ENCODE assay signal across 8 cellular contexts in genomic region chr10:68901106-68901927, GRCh38. TPM values are rescaled to one million over a fixed set of nuclear protein-coding genes. Genes with fewer than 3 reads are reported as not detected.
DNase-seq lines count a peak whose midpoint lies in the region; ATAC-seq, FAIRE-seq and TF ChIP-seq lines count a peak whose summit lies in the region.

A gene with protein sequence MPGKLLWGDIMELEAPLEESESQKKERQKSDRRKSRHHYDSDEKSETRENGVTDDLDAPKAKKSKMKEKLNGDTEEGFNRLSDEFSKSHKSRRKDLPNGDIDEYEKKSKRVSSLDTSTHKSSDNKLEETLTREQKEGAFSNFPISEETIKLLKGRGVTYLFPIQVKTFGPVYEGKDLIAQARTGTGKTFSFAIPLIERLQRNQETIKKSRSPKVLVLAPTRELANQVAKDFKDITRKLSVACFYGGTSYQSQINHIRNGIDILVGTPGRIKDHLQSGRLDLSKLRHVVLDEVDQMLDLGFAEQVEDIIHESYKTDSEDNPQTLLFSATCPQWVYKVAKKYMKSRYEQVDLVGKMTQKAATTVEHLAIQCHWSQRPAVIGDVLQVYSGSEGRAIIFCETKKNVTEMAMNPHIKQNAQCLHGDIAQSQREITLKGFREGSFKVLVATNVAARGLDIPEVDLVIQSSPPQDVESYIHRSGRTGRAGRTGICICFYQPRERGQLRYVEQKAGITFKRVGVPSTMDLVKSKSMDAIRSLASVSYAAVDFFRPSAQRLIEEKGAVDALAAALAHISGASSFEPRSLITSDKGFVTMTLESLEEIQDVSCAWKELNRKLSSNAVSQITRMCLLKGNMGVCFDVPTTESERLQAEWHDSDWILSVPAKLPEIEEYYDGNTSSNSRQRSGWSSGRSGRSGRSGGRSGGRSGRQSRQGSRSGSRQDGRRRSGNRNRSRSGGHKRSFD (plus strand): TSS chr10:68901315. CDS start chr10:68901385, 70 bp downstream.

- POLR2A ChIA-PET in BJ (lab: Charles Lee): no interaction called here

- FAIRE-seq in colon (lab: Jason Lieb, UNC): peak; percentile 38

- no peaks in the 10 kb centered on the region for H3K27me3 ChIP-seq in BJ (ENCODE audit: control insufficient read depth, insufficient read depth, low read length)

- H3K36me3 ChIP-seq in BJ (ENCODE audit: control insufficient read depth, insufficient read depth, low read length): no peaks in the 10 kb centered on the region

- peak within 1 kb of the TSS; percentile 76 for H3K4me3 ChIP-seq in BJ (ENCODE audit: low read depth, low read length)

- peak; percentile 97 for ATAC-seq in HG03460 (IDR thresholded peaks at IDR 0.05; ENCODE audit: unreplicated experiment)

- no peak for TF ChIP-seq CTCF in BJ (IDR thresholded peaks at IDR 0.05; ENCODE audit: insufficient read depth, low read depth, low read length)

- peak; percentile 98 for DNase-seq in BJ (ENCODE audit: low read depth)
- DNase-seq in GM19240 (ENCODE audit: insufficient read length, low spot score): peak; percentile 48
- DNase-seq in NCI-H526 (lab: John Stamatoyannopoulos, UW): peak; percentile 95 to 97
- peak; percentile 98 for DNase-seq in activated CD4-positive, alpha-beta T cell treated with anti-CD3 and anti-CD28 coated beads for 48 hours
- DNase-seq in kidney tubule cell (ENCODE audit: low spot score): peak; percentile 99
- DNase-seq in stimulated activated CD4-positive, alpha-beta T cell treated with anti-CD3 and anti-CD28 coated beads, Interleukin-1b, Interleukin-23, amount 100 ng/mL, for 4 hours (ENCODE audit: low read depth in 2 of 2): peak; percentile 85 to 90

- CTCF ChIA-PET in BJ (lab: Yijun Ruan, JAX): interaction anchor here (0.6 to 2.1 kb wide), 4 partner anchors 110 to 351 kb away, joined by 3 to 6 read pairs (median 4); no protein-coding TSS in a partner anchor

RNA-seq across cellular contexts. Expression of the gene that starts here (rescaled TPM):
- 23.1 and 43.3 TPM in 2 replicates for polyA plus RNA-seq in BJ (2011; rRNA removed)
- polyA minus RNA-seq in BJ (2011; rRNA and poly(A)+ RNA removed): 15.5 and 19.5 TPM in 2 replicates

Comparison
In these comparisons a context has a peak if more than half of its experiments do, and no peak if none do; other contexts are left out.
1. Peak in every context shown above with its lines: DNase-seq, ATAC-seq and H3K4me3 ChIP-seq.
2. DNase-seq: peak in every context shown above with its lines; median percentile 99 in kidney tubule cell; 98 in BJ; 98 in activated CD4-positive, alpha-beta T cell treated with anti-CD3 and anti-CD28 coated beads for 48 hours; 96 in NCI-H526; 88 in stimulated activated CD4-positive, alpha-beta T cell treated with anti-CD3 and anti-CD28 coated beads, Interleukin-1b, Interleukin-23, amount 100 ng/mL, for 4 hours; 48 in GM19240.